18 cellular contexts compared by ENCODE assay signal in genomic region chr9:21828853-21829405, GRCh38. TPM values are rescaled to one million over a fixed set of nuclear protein-coding genes. Genes with fewer than 3 reads are reported as not detected.
A peak's percentile ranks its signal among the peaks of the same experiment; 100 is the strongest.
DNase-seq lines count a peak whose midpoint lies in the region; ATAC-seq, FAIRE-seq and TF ChIP-seq lines count a peak whose summit lies in the region.
"Had no signal": no experiment of that assay in that cellular context is flagged by ENCODE, and none has a peak within 500 bp of the region (broad histone marks: within the 10 kb centered on the region; RNA-seq: fewer than 3 reads in every experiment).

No MANE protein-coding gene starts in this region.

- H3K4me3 Mint-ChIP-seq in nephron progenitor cell, result no peak overlapping the region
- no peak overlapping the region for H3K4me3 Mint-ChIP-seq in WTC11
- H3K4me3 Mint-ChIP-seq: B cell; CD4-positive, alpha-beta T cell had no signal

- H3K27me3 Mint-ChIP-seq in nephron progenitor cell (ENCODE audit: low read depth, poor library complexity) (no peaks in the 10 kb centered on the region), WTC11 (ENCODE audit: low read depth) (no peaks in the 10 kb centered on the region; the same call in 1 of the 2 replicates)
- H3K27me3 Mint-ChIP-seq: B cell; CD4-positive, alpha-beta T cell had no signal

- DNase-seq in A549 (ENCODE audit: low read depth in 1 of 2, low spot score in 1 of 2) (peak; percentile 3 to 20), epithelial cell of esophagus (ENCODE audit: low read depth) (peak; percentile 90), nephron progenitor cell (no peak), NCI-H2081 treated with DMSO at 0.1 percent for 48 hours (lab: John Stamatoyannopoulos, UW) (no peak), WTC11 (ENCODE audit: low spot score) (no peak)
- DNase-seq: ACHN; CD4-positive, alpha-beta T cell; GF-D8; KBM-7; NCI-H1092; NCI-H2107; NCI-H226; NCI-H526; Right ventricle myocardium superior had no signal

- H3K4me1 ChIP-seq in A549 (peaks cover 58% of the 10 kb centered on the region), KMS-11 (ENCODE audit: low read depth, poor library complexity, severe bottlenecking) (peaks cover 88% of the 10 kb centered on the region)

- POLR2A ChIA-PET in A549 (lab: Yijun Ruan, JAX) (interaction anchor here (0.8 kb wide), 1 partner anchor 302 kb away, joined by 3 read pairs; no protein-coding TSS in a partner anchor), WTC11 (lab: Charles Lee) (no interaction called here)

- H3K27me3 ChIP-seq in KMS-11 (ENCODE audit: insufficient read depth, low read depth), result no peaks in the 10 kb centered on the region

- peak overlapping the region; percentile 21 for H3K27ac Mint-ChIP-seq in nephron progenitor cell
- no peak overlapping the region for H3K27ac Mint-ChIP-seq in WTC11
- H3K27ac Mint-ChIP-seq: B cell; CD4-positive, alpha-beta T cell had no signal

- no peaks in the 10 kb centered on the region for H3K9me3 ChIP-seq in A549

- ATAC-seq in A549 (peak in 1 of 2 experiments; percentile 25; a peak in 3 of 6 replicates), GM18505 (IDR thresholded peaks at IDR 0.05; ENCODE audit: unreplicated experiment) (no peak), WTC11 (no peak)

- H3K4me1 Mint-ChIP-seq in nephron progenitor cell (no peaks in the 10 kb centered on the region), WTC11 (no peaks in the 10 kb centered on the region)

- H3K9me3 Mint-ChIP-seq in nephron progenitor cell (peaks cover 31% of the 10 kb centered on the region), WTC11 (peaks cover 15% of the 10 kb centered on the region)
- H3K9me3 Mint-ChIP-seq: CD4-positive, alpha-beta T cell had no signal

- no peak overlapping the region for H3K4me3 ChIP-seq in A549
- no peak overlapping the region for H3K4me3 ChIP-seq in KMS-11 (IDR thresholded peaks at IDR 0.05; ENCODE audit: insufficient read depth, low read depth, low read length)
- no peak overlapping the region for H3K4me3 ChIP-seq in epithelial cell of esophagus (ENCODE audit: low read length)

- no peak overlapping the region for H3K9ac ChIP-seq in KMS-11

- peaks cover 100% of the 10 kb centered on the region for H3K36me3 Mint-ChIP-seq in nephron progenitor cell (ENCODE audit: low read depth)
- H3K36me3 Mint-ChIP-seq in WTC11, result peaks cover 84% of the 10 kb centered on the region

- CTCF ChIA-PET in A549 (lab: Yijun Ruan, JAX) (interaction anchor here (0.6 to 1.4 kb wide), 2 partner anchors 26 to 355 kb away, joined by 3 to 4 read pairs; partner anchors contain the start of gene MTAP), WTC11 (lab: Charles Lee) (no interaction called here)

- H3K36me3 ChIP-seq in KMS-11 (ENCODE audit: insufficient read depth), result peaks cover 10% of the 10 kb centered on the region; the same call in 1 of the 2 replicates

- no peak for TF ChIP-seq EP300 in A549 (IDR thresholded peaks at IDR 0.05)

- H2AFZ ChIP-seq in KMS-11 (ENCODE audit: low read depth), result no peak overlapping the region

- TF ChIP-seq POLR2A in A549 (IDR thresholded peaks at IDR 0.05; ENCODE audit: low read length), result no peak
- TF ChIP-seq POLR2A in GM18505 (IDR thresholded peaks at IDR 0.05; ENCODE audit: borderline replicate concordance, extremely low read depth, insufficient read depth, insufficient read length), result no peak

- H3K79me2 ChIP-seq in KMS-11 (ENCODE audit: insufficient read depth, low read depth), result peaks cover 81% of the 10 kb centered on the region; the same call in 1 of the 2 replicates

- TF ChIP-seq RAD21 in A549 (conservative IDR thresholded peaks at IDR 0.05 in 1 of 2, IDR thresholded peaks at IDR 0.05 in 1 of 2), result no peak

- no peaks in the 10 kb centered on the region for H4K20me1 ChIP-seq in KMS-11 (ENCODE audit: insufficient read depth)

- 20% methylated on average over 3 of the region's 3 CpGs for WGBS in A549 (ENCODE audit: missing lambda C conversion rate)

- H3K4me2 ChIP-seq in A549, result peak overlapping the region; percentile 54
- peak overlapping the region; percentile 24 for H3K4me2 ChIP-seq in KMS-11

- FAIRE-seq in A549 (lab: Jason Lieb, UNC), result peak; percentile 46
- FAIRE-seq: H1 had no signal

- H3K27ac ChIP-seq in A549 (peak overlapping the region; percentile 85 to 90; a peak in 5 of 6 replicates), KMS-11 (peak overlapping the region; percentile 7; the same call in 1 of the 2 replicates)

- TF ChIP-seq CTCF in A549 (IDR thresholded peaks at IDR 0.05), result no peak
- no peak for TF ChIP-seq CTCF in KMS-11 (conservative IDR thresholded peaks at IDR 0.05; ENCODE audit: low read depth, low read length)
- TF ChIP-seq CTCF in epithelial cell of esophagus (IDR thresholded peaks at IDR 0.05; ENCODE audit: insufficient read depth, low read depth, low read length, missing control alignments), result no peak
- no peak for TF ChIP-seq CTCF in nephron progenitor cell (IDR thresholded peaks at IDR 0.05)
- no peak for TF ChIP-seq CTCF in WTC11 (IDR thresholded peaks at IDR 0.05)

TF ChIP-seq in A549, 52 proteins besides CTCF, POLR2A, EP300 and RAD21:
- TF ChIP-seq TP53 (CRISPR knock-in tag; IDR thresholded peaks at IDR 0.05) (no peak), BCL3 (IDR thresholded peaks at IDR 0.05) (no peak), JUN (IDR thresholded peaks at IDR 0.05) (no peak), SMC3 (IDR thresholded peaks at IDR 0.05) (no peak), EHF (CRISPR knock-in tag; IDR thresholded peaks at IDR 0.05) (no peak), CBX2 (IDR thresholded peaks at IDR 0.05; ENCODE audit: borderline replicate concordance, low read depth) (no peak), FOSL2 (IDR thresholded peaks at IDR 0.05) (no peak), FOSL2 (CRISPR knock-in tag; IDR thresholded peaks at IDR 0.05) (no peak)

TF ChIP-seq in WTC11, 78 proteins besides CTCF, POLR2A, EP300 and RAD21 (continues in another document):
- TF ChIP-seq AR (CRISPR knock-in tag; IDR thresholded peaks at IDR 0.05), result no peak
- TF ChIP-seq NR3C1 (CRISPR knock-in tag; conservative IDR thresholded peaks at IDR 0.05; ENCODE audit: low read depth), result no peak
- no peak for TF ChIP-seq FOXP4 (CRISPR knock-in tag; IDR thresholded peaks at IDR 0.05)
- no peak for TF ChIP-seq PRRX2 (CRISPR knock-in tag; IDR thresholded peaks at IDR 0.05)
- no peak for TF ChIP-seq ERG (CRISPR knock-in tag; IDR thresholded peaks at IDR 0.05)
- no peak for TF ChIP-seq FOXP1 (CRISPR knock-in tag; IDR thresholded peaks at IDR 0.05; ENCODE audit: borderline replicate concordance)
- no peak for TF ChIP-seq CREM (CRISPR knock-in tag; IDR thresholded peaks at IDR 0.05)
- no peak for TF ChIP-seq NR2C2 (CRISPR knock-in tag; IDR thresholded peaks at IDR 0.05)
- TF ChIP-seq NFATC4 (CRISPR knock-in tag; IDR thresholded peaks at IDR 0.05), result no peak

RNA-seq across cellular contexts. Expression of gene MTAP, which starts 26.5 kb away (rescaled TPM):
- polyA plus RNA-seq in A549 (2011; rRNA removed) (2.4 and 4.1 TPM in 2 replicates), A549 (2017; fragmentation: RNase III; extraction: RNeasy Plus Mini Kit Qiagen cat#74134 plus additional on column Dnase treatment) (35.4 to 47.5 TPM (median 35.6 TPM) in 3 replicates)
- polyA plus RNA-seq in A549 (2012; cell fraction: cytosol; rRNA removed), result 0.91 and 0.95 TPM in 2 replicates
- 2.8 TPM in 2 replicates for polyA plus RNA-seq in A549 (2012; cell fraction: nucleus; rRNA removed)
- 10.2 and 19.3 TPM in 2 replicates for polyA minus RNA-seq in A549 (2011; rRNA and poly(A)+ RNA removed)
- 71.8 to 84.3 TPM (median 73.9 TPM) in 3 replicates for total RNA-seq in WTC11 (2021)

Comparison
In these comparisons a context has a peak if more than half of its experiments do, and no peak if none do; other contexts are left out.
1. DNase-seq: peak in A549 (2 of 2) and epithelial cell of esophagus (single experiment); none in nephron progenitor cell (single experiment), NCI-H2081 treated with DMSO at 0.1 percent for 48 hours (single experiment) and WTC11 (single experiment).